1 cellular context compared by ENCODE assay signal in genomic region chr17:35238817-35239216, GRCh38.
TF ChIP-seq lines count a peak whose summit lies in the region.

No MANE protein-coding gene starts in this region.

TF ChIP-seq in GM23338, 12 proteins besides CTCF, POLR2A, EP300 and RAD21 (continued from another document):
- TF ChIP-seq EZH2phosphoT487 (IDR thresholded peaks at IDR 0.05; ENCODE audit: unreplicated experiment) = no peak
- no peak for TF ChIP-seq ETS1 (IDR thresholded peaks at IDR 0.05)
- no peak for TF ChIP-seq POLR2AphosphoS5 (IDR thresholded peaks at IDR 0.05; ENCODE audit: low read depth)
- no peak for TF ChIP-seq NANOG (IDR thresholded peaks at IDR 0.05; ENCODE audit: borderline replicate concordance)
- TF ChIP-seq ZNF462 (CRISPR knock-in tag; IDR thresholded peaks at IDR 0.05) = no peak
TF ChIP-seq in GM23338: peak in this region for 0.
